Comparison of ENCODE assay signal across 8 cellular contexts in the genomic region with DNA sequence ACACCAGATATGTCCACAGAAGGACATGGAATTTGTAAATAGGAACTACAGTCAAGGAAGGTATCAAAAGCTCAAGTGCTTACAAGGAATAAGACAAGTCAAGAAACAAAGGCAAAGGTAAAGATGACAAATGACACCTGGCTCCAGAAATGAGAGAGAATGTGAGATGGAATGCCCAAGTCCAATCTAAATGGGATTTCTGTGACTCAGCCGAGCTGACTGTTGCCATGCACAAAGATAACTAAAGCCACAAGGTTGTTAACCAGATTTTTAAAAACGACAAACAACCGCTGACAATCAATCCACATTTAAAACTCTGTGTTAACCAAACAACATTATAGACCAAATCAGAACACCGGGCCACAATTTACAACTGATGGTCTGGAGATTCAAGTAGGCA. TPM values are rescaled to one million over a fixed set of nuclear protein-coding genes. Genes with fewer than 3 reads are reported as not detected.
A peak's percentile ranks its signal among the peaks of the same experiment; 100 is the strongest.
DNase-seq lines count a peak whose midpoint lies in the region; ATAC-seq and TF ChIP-seq lines count a peak whose summit lies in the region.

No MANE protein-coding gene starts in this region.

- WGBS in heart right ventricle, 2 donors: 21 to 31% methylated on average over 4 of the region's 4 CpGs

- ATAC-seq in heart right ventricle: no peak
- no peak for ATAC-seq in Right ventricle myocardium superior (ENCODE audit: poor library complexity)
- ATAC-seq in stimulated activated naive CD8-positive, alpha-beta T cell treated with anti-CD3 and anti-CD28 coated beads, Interleukin-15, amount 100 ng/mL, for 72 hours: no peak
- ATAC-seq in left lobe of liver: no peak

- peaks cover 0 to 32% (median 13%) of the 10 kb centered on the region in 9 donors for H3K36me3 ChIP-seq in heart right ventricle
- H3K36me3 ChIP-seq in iPS-15b (ENCODE audit: control insufficient read depth, insufficient read depth, low read length): no peaks in the 10 kb centered on the region

- peak overlapping the region; percentile 97 for H3K4me3 Mint-ChIP-seq in activated CD4-positive, alpha-beta memory T cell treated with anti-CD3 and anti-CD28 coated beads for 36 hours
- H3K4me3 Mint-ChIP-seq in stimulated activated naive CD8-positive, alpha-beta T cell treated with anti-CD3 and anti-CD28 coated beads, Interleukin-15, amount 100 ng/mL, for 72 hours: peak overlapping the region; percentile 93 to 95

- intact Hi-C loops in heart right ventricle (cut with DNase I) (loop anchor here in 2 of 10 donors (5.0 to 10.0 kb wide), 2 partner anchors 46 to 419 kb away; no protein-coding TSS in a partner anchor), Right ventricle myocardium superior (cut with DNase I) (no loop called here)
- intact Hi-C loops in activated CD4-positive, alpha-beta memory T cell treated with anti-CD3 and anti-CD28 coated beads for 36 hours (cut with micrococcal nuclease): loop anchor here (5.0 to 10.0 kb wide), 4 partner anchors 124 to 426 kb away; partner anchors contain the start of gene ATP10D

- H3K36me3 Mint-ChIP-seq in activated CD4-positive, alpha-beta memory T cell treated with anti-CD3 and anti-CD28 coated beads for 36 hours: peaks cover 27% of the 10 kb centered on the region

- H3K4me1 ChIP-seq in heart right ventricle (peaks cover 4 to 23% (median 12%) of the 10 kb centered on the region in 9 donors), iPS-15b (ENCODE audit: control insufficient read depth, insufficient read depth, low read length) (peaks cover 6% of the 10 kb centered on the region)

- peaks cover 10% of the 10 kb centered on the region for H3K9me3 Mint-ChIP-seq in activated CD4-positive, alpha-beta memory T cell treated with anti-CD3 and anti-CD28 coated beads for 36 hours
- H3K9me3 Mint-ChIP-seq in stimulated activated naive CD8-positive, alpha-beta T cell treated with anti-CD3 and anti-CD28 coated beads, Interleukin-15, amount 100 ng/mL, for 72 hours: peaks cover 0 to 8% of the 10 kb centered on the region in 2 donors

- peak overlapping the region; percentile 93 for H3K27ac Mint-ChIP-seq in activated CD4-positive, alpha-beta memory T cell treated with anti-CD3 and anti-CD28 coated beads for 36 hours
- peak overlapping the region; percentile 79 to 99 for H3K27ac Mint-ChIP-seq in stimulated activated naive CD8-positive, alpha-beta T cell treated with anti-CD3 and anti-CD28 coated beads, Interleukin-15, amount 100 ng/mL, for 72 hours

- peaks cover 35% of the 10 kb centered on the region for H3K4me1 Mint-ChIP-seq in activated CD4-positive, alpha-beta memory T cell treated with anti-CD3 and anti-CD28 coated beads for 36 hours (ENCODE audit: low read depth)
- peaks cover 44% of the 10 kb centered on the region for H3K4me1 Mint-ChIP-seq in stimulated activated naive CD8-positive, alpha-beta T cell treated with anti-CD3 and anti-CD28 coated beads, Interleukin-15, amount 100 ng/mL, for 72 hours

- no peaks in the 10 kb centered on the region for H3K27me3 Mint-ChIP-seq in activated CD4-positive, alpha-beta memory T cell treated with anti-CD3 and anti-CD28 coated beads for 36 hours
- H3K27me3 Mint-ChIP-seq in stimulated activated naive CD8-positive, alpha-beta T cell treated with anti-CD3 and anti-CD28 coated beads, Interleukin-15, amount 100 ng/mL, for 72 hours: no peaks in the 10 kb centered on the region

- no peak for DNase-seq in heart right ventricle
- no peak for DNase-seq in Right ventricle myocardium superior
- DNase-seq in activated CD4-positive, alpha-beta memory T cell treated with anti-CD3 and anti-CD28 coated beads for 36 hours: no peak
- no peak for DNase-seq in stimulated activated naive CD8-positive, alpha-beta T cell treated with anti-CD3 and anti-CD28 coated beads, Interleukin-15, amount 100 ng/mL, for 72 hours
- no peak for DNase-seq in activated gamma-delta T cell (lab: John Stamatoyannopoulos, UW)
- DNase-seq in NCI-H1048 (lab: John Stamatoyannopoulos, UW): no peak
- no peak for DNase-seq in left lobe of liver (ENCODE audit: low spot score)

- H3K27me3 ChIP-seq in heart right ventricle: no peaks in the 10 kb centered on the region
- H3K27me3 ChIP-seq in iPS-15b (ENCODE audit: control insufficient read depth, insufficient read depth, low read length): peaks cover 3% of the 10 kb centered on the region

- TF ChIP-seq CTCF in heart right ventricle (IDR thresholded peaks at IDR 0.05): no peak

- CTCF ChIA-PET in activated CD4-positive, alpha-beta memory T cell treated with anti-CD3 and anti-CD28 coated beads for 36 hours (lab: Charles Lee): no interaction called here

- POLR2A ChIA-PET in activated CD4-positive, alpha-beta memory T cell treated with anti-CD3 and anti-CD28 coated beads for 36 hours (lab: Charles Lee): no interaction called here

- H3K9me3 ChIP-seq in heart right ventricle (peaks cover 0 to 12% (median 0%) of the 10 kb centered on the region in 11 donors), iPS-15b (ENCODE audit: control insufficient read depth, insufficient read depth, low read length) (no peaks in the 10 kb centered on the region)

- H3K9ac ChIP-seq in iPS-15b (ENCODE audit: low read depth, low read length): peak overlapping the region; percentile 86

- peak overlapping the region in 3 of 10 donors; percentile 74 to 87 (median 82) for H3K27ac ChIP-seq in heart right ventricle

- H3K4me3 ChIP-seq in heart right ventricle (peak overlapping the region; percentile 82 to 99 (median 94)), iPS-15b (ENCODE audit: low read depth, low read length) (peak overlapping the region; percentile 85)

RNA-seq across cellular contexts. Expression of gene NFXL1, which starts 1.1 kb away (rescaled TPM):
- 1 to 10 TPM; 3.4 to 6.3 (median 5.1) TPM for total RNA-seq in heart right ventricle
- 1 to 10 TPM; 2.3 to 3.9 TPM for polyA plus RNA-seq in heart right ventricle
- 3.8 TPM for total RNA-seq in Right ventricle myocardium superior
- 10 to 100 TPM; 10.9 to 12.0 TPM for total RNA-seq in activated CD4-positive, alpha-beta memory T cell treated with anti-CD3 and anti-CD28 coated beads for 36 hours
- 5.7 TPM for total RNA-seq in left lobe of liver
